ENCODE assay signal across 8 cellular contexts in genomic region chr9:92325991-92326500, GRCh38. TPM values are rescaled to one million over a fixed set of nuclear protein-coding genes. Genes with fewer than 3 reads are reported as not detected.
A peak's percentile ranks its signal among the peaks of the same experiment; 100 is the strongest.
DNase-seq lines count a peak whose midpoint lies in the region; ATAC-seq and TF ChIP-seq lines count a peak whose summit lies in the region.

No MANE protein-coding gene starts in this region.

- no peak for DNase-seq in activated CD4-positive, alpha-beta T cell treated with anti-CD3 and anti-CD28 coated beads, Interleukin-2, amount 10 ng/mL, durations not matched to agents 24 days and 14 days
- DNase-seq in activated CD4-positive, alpha-beta T cell treated with anti-CD3 and anti-CD28 coated beads for 4 hours: no peak
- DNase-seq in LNCaP clone FGC (ENCODE audit: low read depth) (no peak), astrocyte of the cerebellum (ENCODE audit: low read depth) (no peak), kidney glomerular epithelial cell (lab: John Stamatoyannopoulos, UW) (peak; percentile 2), thoracic aorta (ENCODE audit: low spot score) (no peak), EL (no peak)

- TF ChIP-seq CTCF in LNCaP clone FGC (IDR thresholded peaks at IDR 0.05; ENCODE audit: control insufficient read depth, extremely low read depth, insufficient read depth) (no peak), astrocyte of the cerebellum (IDR thresholded peaks at IDR 0.05; ENCODE audit: low read depth, low read length, missing control alignments) (no peak), thoracic aorta (IDR thresholded peaks at IDR 0.05) (no peak)

- intact Hi-C loops in activated CD4-positive, alpha-beta T cell treated with anti-CD3 and anti-CD28 coated beads, Interleukin-2, amount 10 ng/mL, durations not matched to agents 24 days and 14 days (cut with micrococcal nuclease): loop anchor here (1.0 to 10.0 kb wide), 5 partner anchors 33 to 439 kb away; partner anchors contain the start of genes IARS1, IPPK and SPTLC1

- H3K4me3 Mint-ChIP-seq in activated CD4-positive, alpha-beta T cell treated with anti-CD3 and anti-CD28 coated beads, Interleukin-2, amount 10 ng/mL, durations not matched to agents 24 days and 14 days: peak overlapping the region; percentile 98

- peaks cover 31% of the 10 kb centered on the region for H3K4me1 Mint-ChIP-seq in activated CD4-positive, alpha-beta T cell treated with anti-CD3 and anti-CD28 coated beads, Interleukin-2, amount 10 ng/mL, durations not matched to agents 24 days and 14 days

- no peaks in the 10 kb centered on the region for H3K9me3 ChIP-seq in thoracic aorta

- ATAC-seq in thoracic aorta (ENCODE audit: insufficient number of reproducible peaks, low FRiP score, low read depth) (no peak), GM19455 (IDR thresholded peaks at IDR 0.05; ENCODE audit: unreplicated experiment) (no peak)

- peaks cover 15 to 29% of the 10 kb centered on the region in 2 donors for H3K4me1 ChIP-seq in thoracic aorta (ENCODE audit: control insufficient read depth in 1 of 2, low read depth in 2 of 2)

- no peaks in the 10 kb centered on the region for H3K27me3 Mint-ChIP-seq in activated CD4-positive, alpha-beta T cell treated with anti-CD3 and anti-CD28 coated beads, Interleukin-2, amount 10 ng/mL, durations not matched to agents 24 days and 14 days

- peak overlapping the region; percentile 97 for H3K27ac Mint-ChIP-seq in activated CD4-positive, alpha-beta T cell treated with anti-CD3 and anti-CD28 coated beads, Interleukin-2, amount 10 ng/mL, durations not matched to agents 24 days and 14 days

- peak overlapping the region; percentile 95 to 97 for H3K27ac ChIP-seq in thoracic aorta

- peak overlapping the region; percentile 89 for H3K4me3 ChIP-seq in LNCaP clone FGC (ENCODE audit: low read depth, low read length)
- H3K4me3 ChIP-seq in astrocyte of the cerebellum (ENCODE audit: low read depth, low read length): peak overlapping the region; percentile 90
- peak overlapping the region; percentile 89 for H3K4me3 ChIP-seq in thoracic aorta

- H3K36me3 Mint-ChIP-seq in activated CD4-positive, alpha-beta T cell treated with anti-CD3 and anti-CD28 coated beads, Interleukin-2, amount 10 ng/mL, durations not matched to agents 24 days and 14 days (ENCODE audit: low read depth): peaks cover 31% of the 10 kb centered on the region

- peaks cover 2% of the 10 kb centered on the region for H3K36me3 ChIP-seq in thoracic aorta

- H3K9me3 Mint-ChIP-seq in activated CD4-positive, alpha-beta T cell treated with anti-CD3 and anti-CD28 coated beads, Interleukin-2, amount 10 ng/mL, durations not matched to agents 24 days and 14 days: no peaks in the 10 kb centered on the region

- in situ Hi-C loops in astrocyte of the cerebellum (cut with HindIII; ENCODE audit: low sequenced_read_pairs): no loop called here

- H3K27me3 ChIP-seq in thoracic aorta (replicated peaks; ENCODE audit: insufficient read depth): no peaks in the 10 kb centered on the region

RNA-seq across cellular contexts. Expression of gene CENPP, which starts 0.3 kb away (rescaled TPM):
- total RNA-seq in activated CD4-positive, alpha-beta T cell treated with anti-CD3 and anti-CD28 coated beads, Interleukin-2, amount 10 ng/mL, durations not matched to agents 24 days and 14 days: 26.9 and 27.5 TPM in 2 replicates
- 10 to 100 TPM in 1 of 2 donors, 1 to 10 TPM in 1; 3.8 to 13.6 TPM for total RNA-seq in thoracic aorta

RNA-seq across cellular contexts. Expression of gene NOL8, which starts 0.9 kb away (rescaled TPM):
- total RNA-seq in activated CD4-positive, alpha-beta T cell treated with anti-CD3 and anti-CD28 coated beads, Interleukin-2, amount 10 ng/mL, durations not matched to agents 24 days and 14 days: 84.9 and 90.9 TPM in 2 replicates
- total RNA-seq in thoracic aorta: 10 to 100 TPM; 33.6 to 49.1 TPM

RNA-seq across cellular contexts. Expression of gene IARS1, which starts 32.5 kb away (rescaled TPM):
- total RNA-seq in activated CD4-positive, alpha-beta T cell treated with anti-CD3 and anti-CD28 coated beads, Interleukin-2, amount 10 ng/mL, durations not matched to agents 24 days and 14 days: 226 and 234 TPM in 2 replicates
- total RNA-seq in thoracic aorta: 100 to 1,000 TPM in 1 of 2 donors, 10 to 100 TPM in 1; 79.3 to 150 TPM
